Comparison of ENCODE assay signal across 18 cellular contexts in the genomic region with DNA sequence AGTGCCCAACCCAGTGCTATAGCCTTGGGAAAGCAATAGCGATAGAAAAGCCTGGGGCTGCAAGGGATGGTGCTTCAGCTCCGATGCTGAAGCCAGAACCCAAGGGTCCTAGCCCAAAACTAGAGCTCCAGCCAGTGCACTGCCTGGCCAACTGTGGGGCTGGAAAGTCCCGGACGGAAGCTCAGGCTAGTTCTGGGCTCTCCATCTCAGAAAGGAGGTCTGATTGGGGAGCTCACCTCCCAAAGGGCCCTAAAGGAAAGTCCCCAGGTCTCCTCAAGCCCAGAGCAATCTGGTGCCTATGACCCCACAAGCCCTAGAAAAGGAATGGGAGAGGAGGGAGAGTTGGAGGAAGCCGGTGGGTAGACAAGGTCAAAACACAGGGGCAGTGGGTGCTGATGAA. TPM values are rescaled to one million over a fixed set of nuclear protein-coding genes. Genes with fewer than 3 reads are reported as not detected.
"Had no signal": no experiment of that assay in that cellular context is flagged by ENCODE, and none has a peak within 500 bp of the region (broad histone marks: within the 10 kb centered on the region; RNA-seq: fewer than 3 reads in every experiment).

No MANE protein-coding gene starts in this region.

- H3K9me3 ChIP-seq: gastrocnemius medialis, heart right ventricle, lower lobe of right lung, right atrium auricular region, transverse colon, vagina had no signal

- DNase-seq: activated CD4-positive, alpha-beta T cell treated with anti-CD3 and anti-CD28 coated beads for 4 hours; activated CD8-positive, alpha-beta T cell treated with anti-CD3 and anti-CD28 coated beads for 36 hours; activated gamma-delta T cell; activated T-cell treated with anti-CD3 and anti-CD28 coated beads, Interleukin-2, amount 50 U/mL, for 4 hours; erythroblast; gastrocnemius medialis; heart right ventricle; left colon; lower lobe of right lung; stimulated activated CD4-positive, alpha-beta T cell treated with anti-CD3 and anti-CD28 coated beads, Interleukin-15, amount 100 ng/mL, for 24 hours; stimulated activated CD4-positive, alpha-beta T cell treated with anti-CD3 and anti-CD28 coated beads, Interleukin-4, amount 100 ng/mL, for 1 hour; stimulated activated CD8-positive, alpha-beta memory T cell treated with anti-CD3 and anti-CD28 coated beads, Interleukin-4, amount 100 ng/mL, for 48 hours; stimulated activated naive CD4-positive, alpha-beta T cell treated with Interleukin-2 at 50 U/mL for 16 hours; substantia nigra; transverse colon had no signal

- H3K9me3 Mint-ChIP-seq: activated CD8-positive, alpha-beta T cell treated with anti-CD3 and anti-CD28 coated beads for 36 hours; activated naive CD4-positive, alpha-beta T cell treated with anti-CD3 and anti-CD28 coated beads, Interleukin-2, amount 50 U/mL, for 72 hours; activated T-cell treated with anti-CD3 and anti-CD28 coated beads, Interleukin-2, amount 50 U/mL, for 4 hours had no signal

- H3K4me3 Mint-ChIP-seq: activated CD8-positive, alpha-beta T cell treated with anti-CD3 and anti-CD28 coated beads for 36 hours; activated T-cell treated with anti-CD3 and anti-CD28 coated beads, Interleukin-2, amount 50 U/mL, for 4 hours had no signal

- H3K27me3 ChIP-seq: vagina had no signal

- H3K36me3 Mint-ChIP-seq: activated naive CD4-positive, alpha-beta T cell treated with anti-CD3 and anti-CD28 coated beads, Interleukin-2, amount 50 U/mL, for 72 hours had no signal

- H3K36me3 ChIP-seq: gastrocnemius medialis, heart right ventricle, lower lobe of right lung, right atrium auricular region, transverse colon, vagina had no signal

- ATAC-seq: activated CD8-positive, alpha-beta T cell treated with anti-CD3 and anti-CD28 coated beads for 36 hours; activated naive CD4-positive, alpha-beta T cell treated with anti-CD3 and anti-CD28 coated beads, Interleukin-2, amount 50 U/mL, for 72 hours; activated T-cell treated with anti-CD3 and anti-CD28 coated beads, Interleukin-2, amount 50 U/mL, for 4 hours; gastrocnemius medialis; heart right ventricle; left colon; lower lobe of right lung had no signal

- H3K27ac ChIP-seq: gastrocnemius medialis, heart right ventricle, lower lobe of right lung, right atrium auricular region, transverse colon, vagina had no signal

- H3K27ac Mint-ChIP-seq: activated CD8-positive, alpha-beta T cell treated with anti-CD3 and anti-CD28 coated beads for 36 hours; activated naive CD4-positive, alpha-beta T cell treated with anti-CD3 and anti-CD28 coated beads, Interleukin-2, amount 50 U/mL, for 72 hours had no signal

- H3K4me3 ChIP-seq: gastrocnemius medialis, heart right ventricle, lower lobe of right lung, right atrium auricular region, transverse colon, vagina had no signal

RNA-seq across cellular contexts. Expression of a gene that starts 2.0 kb away (rescaled TPM):
- total RNA-seq: activated CD8-positive, alpha-beta T cell treated with anti-CD3 and anti-CD28 coated beads for 36 hours; activated naive CD4-positive, alpha-beta T cell treated with anti-CD3 and anti-CD28 coated beads, Interleukin-2, amount 50 U/mL, for 72 hours had no signal
